Comparison of ENCODE assay signal across 4 cellular contexts in genomic region chr17:20633268-20634059, GRCh38. TPM values are rescaled to one million over a fixed set of nuclear protein-coding genes. Genes with fewer than 3 reads are reported as not detected.
"Had no signal": no experiment of that assay in that cellular context is flagged by ENCODE, and none has a peak within 500 bp of the region (broad histone marks: within the 10 kb centered on the region; RNA-seq: fewer than 3 reads in every experiment).

No MANE protein-coding gene starts in this region.

RNA-seq across cellular contexts. Expression of gene CDRT15L2, which starts 53.9 kb away (rescaled TPM):
- total RNA-seq: HepG2, HT-29, IMR-90 had no signal
- polyA plus RNA-seq: HepG2, IgD-negative memory B cell, IMR-90 had no signal
